ENCODE assay signal across 11 cellular contexts in genomic region chr7:94050046-94050445, GRCh38. TPM values are rescaled to one million over a fixed set of nuclear protein-coding genes. Genes with fewer than 3 reads are reported as not detected.
DNase-seq lines count a peak whose midpoint lies in the region; ATAC-seq, FAIRE-seq and TF ChIP-seq lines count a peak whose summit lies in the region.
"Had no signal": no experiment of that assay in that cellular context is flagged by ENCODE, and none has a peak within 500 bp of the region (broad histone marks: within the 10 kb centered on the region; RNA-seq: fewer than 3 reads in every experiment).

No MANE protein-coding gene starts in this region.

- DNase-seq in germinal center (ENCODE audit: low spot score) = peak; percentile 30
- no peak for DNase-seq in caudate nucleus (lab: John Stamatoyannopoulos, UW)
- DNase-seq in activated T-cell treated with anti-CD3 and anti-CD28 coated beads, Interleukin-2, amount 50 U/mL, for 72 hours = no peak
- DNase-seq in small intestine = no peak
- DNase-seq in lower leg skin (ENCODE audit: low spot score in 2 of 2) = no peak

- H3K9me3 ChIP-seq in small intestine (ENCODE audit: control insufficient read depth, low read depth) = no peaks in the 10 kb centered on the region

- FAIRE-seq in small intestine (lab: Jason Lieb, UNC) = no peak
- FAIRE-seq: G401.6, K562 had no signal

- no peaks in the 10 kb centered on the region for H3K36me3 ChIP-seq in small intestine (ENCODE audit: control insufficient read depth in 2 of 2, insufficient read depth in 2 of 2, low read length in 2 of 2)

- no peaks in the 10 kb centered on the region for H3K27me3 ChIP-seq in small intestine (ENCODE audit: control insufficient read depth in 2 of 2, insufficient read depth in 2 of 2, low read length in 2 of 2)

- no peaks in the 10 kb centered on the region for H3K9me3 Mint-ChIP-seq in activated T-cell treated with anti-CD3 and anti-CD28 coated beads, Interleukin-2, amount 50 U/mL, for 72 hours
- H3K9me3 Mint-ChIP-seq: brain had no signal

- no peak overlapping the region for H3K27ac Mint-ChIP-seq in activated T-cell treated with anti-CD3 and anti-CD28 coated beads, Interleukin-2, amount 50 U/mL, for 72 hours
- H3K27ac Mint-ChIP-seq: brain had no signal

- H3K4me1 Mint-ChIP-seq in activated T-cell treated with anti-CD3 and anti-CD28 coated beads, Interleukin-2, amount 50 U/mL, for 72 hours (ENCODE audit: low read depth) = peaks cover 5% of the 10 kb centered on the region
- H3K4me1 Mint-ChIP-seq: brain had no signal

- no peak overlapping the region for H3K27ac ChIP-seq in caudate nucleus (ENCODE audit: low read depth, low read length)
- no peak overlapping the region for H3K27ac ChIP-seq in small intestine (ENCODE audit: low read depth in 1 of 2, low read length in 1 of 2)

- WGBS in small intestine, 3 donors = 66 to 71% (median 66%) methylated on average over 4 of the region's 4 CpGs
- WGBS in lower leg skin, 2 donors = 73 to 87% methylated on average over 4 of the region's 4 CpGs

- no peak for TF ChIP-seq CTCF in lower leg skin (IDR thresholded peaks at IDR 0.05)

- ATAC-seq in GM18519 (IDR thresholded peaks at IDR 0.05; ENCODE audit: low FRiP score, unreplicated experiment) (peak; percentile 70), GM21825 (IDR thresholded peaks at IDR 0.05; ENCODE audit: unreplicated experiment) (peak; percentile 89), HG03575 (IDR thresholded peaks at IDR 0.05; ENCODE audit: extremely low read depth, insufficient number of reproducible peaks, low FRiP score, unreplicated experiment) (peak; percentile 67)
- ATAC-seq in activated T-cell treated with anti-CD3 and anti-CD28 coated beads, Interleukin-2, amount 50 U/mL, for 72 hours (replicated peaks in 1 of 2) = no peak
- ATAC-seq: K562 had no signal

- intact Hi-C loops in lower leg skin (cut with DNase I; ENCODE audit: low total_unique reads) = no loop called here

- H3K36me3 Mint-ChIP-seq in activated T-cell treated with anti-CD3 and anti-CD28 coated beads, Interleukin-2, amount 50 U/mL, for 72 hours (ENCODE audit: insufficient read depth in 2 of 2) = no peaks in the 10 kb centered on the region
- H3K36me3 Mint-ChIP-seq: brain had no signal

- no peaks in the 10 kb centered on the region for H3K4me1 ChIP-seq in small intestine (ENCODE audit: control insufficient read depth in 2 of 2, insufficient read depth in 1 of 2, low read depth in 1 of 2, low read length in 1 of 2)

- peaks cover 42% of the 10 kb centered on the region for H3K27me3 Mint-ChIP-seq in activated T-cell treated with anti-CD3 and anti-CD28 coated beads, Interleukin-2, amount 50 U/mL, for 72 hours (ENCODE audit: low read depth)

- no peak overlapping the region for H3K4me3 Mint-ChIP-seq in activated T-cell treated with anti-CD3 and anti-CD28 coated beads, Interleukin-2, amount 50 U/mL, for 72 hours
- H3K4me3 Mint-ChIP-seq: brain had no signal

- no peak overlapping the region for H3K4me3 ChIP-seq in small intestine (ENCODE audit: low read depth in 1 of 2, low read length in 2 of 2)
- no peak overlapping the region for H3K4me3 ChIP-seq in lower leg skin (ENCODE audit: low read depth, poor library complexity, severe bottlenecking)
- H3K4me3 ChIP-seq: K562 had no signal

- no peak for TF ChIP-seq POLR2A in lower leg skin (IDR thresholded peaks at IDR 0.05)

RNA-seq across cellular contexts. Expression of gene BET1, which starts 45.9 kb away (rescaled TPM):
- total RNA-seq in activated T-cell treated with anti-CD3 and anti-CD28 coated beads, Interleukin-2, amount 50 U/mL, for 72 hours = 10 to 100 TPM; 21.1 to 23.8 TPM
- 10 to 100 TPM; 22.4 to 78.5 (median 39.2) TPM for polyA plus RNA-seq in small intestine
- total RNA-seq in lower leg skin = 10 to 100 TPM in 3 of 4 donors, 1 to 10 TPM in 1; 9.4 to 19.6 (median 15.8) TPM

Comparison
In these comparisons a context has a peak if more than half of its experiments do, and no peak if none do; other contexts are left out.
1. ATAC-seq: peak in GM18519 (single experiment), GM21825 (single experiment) and HG03575 (single experiment); none in activated T-cell treated with anti-CD3 and anti-CD28 coated beads, Interleukin-2, amount 50 U/mL, for 72 hours (0 of 2).